Comparison of ENCODE assay signal across 29 cellular contexts in the genomic region with DNA sequence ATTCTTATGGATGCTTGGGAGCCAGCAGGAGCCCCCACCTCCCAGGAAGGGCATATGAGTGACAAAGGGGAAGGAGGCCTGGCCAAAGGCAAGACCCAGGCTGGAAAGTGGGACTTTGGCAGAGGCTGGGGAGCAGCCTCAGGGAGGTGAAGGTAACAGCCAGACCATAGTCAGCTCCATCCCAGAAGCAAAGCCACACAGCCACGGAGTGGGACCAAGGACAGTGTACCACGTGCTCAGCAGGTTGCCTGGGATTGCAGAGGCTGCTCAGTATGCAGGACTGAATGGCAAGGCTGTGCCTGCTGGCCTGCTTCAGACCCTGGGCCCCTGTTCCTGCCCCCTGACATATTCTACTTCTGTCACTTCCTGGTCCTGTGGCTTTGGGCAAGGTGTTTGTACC. TPM values are rescaled to one million over a fixed set of nuclear protein-coding genes. Genes with fewer than 3 reads are reported as not detected.
"Had no signal": no experiment of that assay in that cellular context is flagged by ENCODE, and none has a peak within 500 bp of the region (broad histone marks: within the 10 kb centered on the region; RNA-seq: fewer than 3 reads in every experiment).

No MANE protein-coding gene starts in this region.

- H3K4me1 ChIP-seq: breast epithelium, parathyroid adenoma, psoas muscle, testis, transverse colon had no signal

- H3K27me3 ChIP-seq: testis, transverse colon had no signal

- H3K4me3 ChIP-seq: breast epithelium, hepatocyte, psoas muscle, smooth muscle cell, testis, transverse colon had no signal

- H3K36me3 ChIP-seq: breast epithelium, transverse colon had no signal

- DNase-seq: activated CD4-positive, alpha-beta T cell treated with anti-CD3 and anti-CD28 coated beads, Interleukin-2, amount 50 U/mL, for 1 hour; activated CD8-positive, alpha-beta T cell treated with anti-CD3 and anti-CD28 coated beads for 36 hours; activated gamma-delta T cell treated with Interleukin-2 at 50 U/mL for 16 hours; activated T-cell treated with anti-CD3 and anti-CD28 coated beads, Interleukin-2, amount 50 U/mL, for 4 hours; central memory CD4-positive, alpha-beta T cell; dermis blood vessel endothelial cell; effector CD4-positive, alpha-beta T cell; glutamatergic neuron; left cardiac atrium; naive thymus-derived CD8-positive, alpha-beta T cell; nucleus accumbens; psoas muscle; stimulated activated CD4-positive, alpha-beta T cell treated with anti-CD3 and anti-CD28 coated beads, Interleukin-1b, Interleukin-23, amount 100 ng/mL, for 48 hours; stimulated activated CD4-positive, alpha-beta T cell treated with anti-CD3 and anti-CD28 coated beads, Interleukin-4, amount 100 ng/mL, for 4 hours; stimulated activated CD8-positive, alpha-beta memory T cell treated with anti-CD3 and anti-CD28 coated beads, Interleukin-4, amount 100 ng/mL, for 48 hours; stimulated activated naive B cell treated with anti-CD40 and anti-IgM and Interleukin-4, amounts not matched to agents 10 μg/mL and 1 μg/mL and 100 μg/mL, for 72 hours; T-helper 2 cell; testis; transverse colon had no signal

- H3K27ac ChIP-seq: breast epithelium, epithelial cell of prostate, hepatocyte, parathyroid adenoma, psoas muscle, testis, transverse colon had no signal

- ATAC-seq: activated CD8-positive, alpha-beta T cell treated with anti-CD3 and anti-CD28 coated beads for 36 hours; activated naive CD4-positive, alpha-beta T cell treated with anti-CD3 and anti-CD28 coated beads, Interleukin-2, amount 50 U/mL, for 72 hours; activated T-cell treated with anti-CD3 and anti-CD28 coated beads, Interleukin-2, amount 50 U/mL, for 4 hours; activated T-helper 17 cell treated with anti-CD3 and anti-CD28 coated beads, Interleukin-2, amount 50 U/mL, for 72 hours; left cardiac atrium; naive thymus-derived CD8-positive, alpha-beta T cell; psoas muscle; stimulated activated naive B cell treated with anti-CD40 and anti-IgM and Interleukin-4, amounts not matched to agents 10 μg/mL and 1 μg/mL and 100 μg/mL, for 72 hours; WTC11 had no signal

- H3K9me3 ChIP-seq: breast epithelium, psoas muscle, testis, transverse colon had no signal

RNA-seq across cellular contexts. Expression of gene GPR26, which starts 17.6 kb away (rescaled TPM):
- total RNA-seq: activated CD8-positive, alpha-beta T cell treated with anti-CD3 and anti-CD28 coated beads for 36 hours; activated naive CD4-positive, alpha-beta T cell treated with anti-CD3 and anti-CD28 coated beads, Interleukin-2, amount 50 U/mL, for 72 hours; activated T-cell treated with anti-CD3 and anti-CD28 coated beads, Interleukin-2, amount 50 U/mL, for 4 hours; activated T-helper 17 cell treated with anti-CD3 and anti-CD28 coated beads, Interleukin-2, amount 50 U/mL, for 72 hours; breast epithelium; dermis blood vessel endothelial cell; hepatocyte; left cardiac atrium; lower leg skin; naive thymus-derived CD8-positive, alpha-beta T cell; neural crest cell; psoas muscle; smooth muscle cell; transverse colon had no signal
